ENCODE assay signal across 16 cellular contexts in the genomic region with DNA sequence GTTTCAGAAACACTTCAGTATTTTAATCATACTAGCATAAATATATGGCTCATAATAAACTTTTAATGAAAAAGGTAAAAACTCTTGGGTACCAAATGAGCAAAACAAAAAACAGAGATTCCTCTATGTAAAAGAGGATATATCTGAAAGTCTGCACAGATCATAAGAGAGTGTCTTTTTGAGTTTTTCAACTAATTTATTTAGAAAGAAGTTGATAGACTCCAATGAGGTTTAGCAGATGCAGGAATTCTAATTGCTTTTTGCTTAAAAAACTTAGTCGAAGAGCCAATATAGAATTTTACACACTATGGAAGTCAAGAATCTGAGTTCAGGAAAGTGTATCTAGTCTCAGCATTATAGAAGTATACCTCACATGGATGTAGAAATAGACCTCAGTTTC. TPM values are rescaled to one million over a fixed set of nuclear protein-coding genes. Genes with fewer than 3 reads are reported as not detected.
DNase-seq lines count a peak whose midpoint lies in the region; ATAC-seq and TF ChIP-seq lines count a peak whose summit lies in the region.
"Had no signal": no experiment of that assay in that cellular context is flagged by ENCODE, and none has a peak within 500 bp of the region (broad histone marks: within the 10 kb centered on the region; RNA-seq: fewer than 3 reads in every experiment).

No MANE protein-coding gene starts in this region.

- H3K27ac ChIP-seq in CD4-positive, alpha-beta T cell (ENCODE audit: low read depth, low read length) = no peak overlapping the region
- H3K27ac ChIP-seq in HCT116 (ENCODE audit: low read depth, low read length) (peak overlapping the region; percentile 91; the same call in 1 of the 2 replicates), esophagus squamous epithelium (peak overlapping the region in 3 of 4 donors; percentile 33 to 100 (median 97)), rectal smooth muscle tissue (ENCODE audit: low read depth, low read length) (peak overlapping the region; percentile 59)

- H3K9me3 ChIP-seq in CD4-positive, alpha-beta T cell (ENCODE audit: control insufficient read depth, low read length) = no peaks in the 10 kb centered on the region
- H3K9me3 ChIP-seq in HCT116 (ENCODE audit: control insufficient read depth in 1 of 2, insufficient read depth in 1 of 2, low read depth in 1 of 2, low read length in 2 of 2) (no peaks in the 10 kb centered on the region), esophagus squamous epithelium (no peaks in the 10 kb centered on the region)
- H3K9me3 ChIP-seq: Peyer's patch had no signal

- TF ChIP-seq POLR2A in HCT116 (IDR thresholded peaks at IDR 0.05; ENCODE audit: borderline replicate concordance, extremely low read depth, insufficient read depth, insufficient read length) = no peak
- TF ChIP-seq POLR2A in esophagus squamous epithelium (IDR thresholded peaks at IDR 0.05) = no peak

- H3K4me3 ChIP-seq in HCT116 (replicated peaks in 1 of 2; ENCODE audit: low read depth in 1 of 2, low read length in 2 of 2) (no peak overlapping the region), esophagus squamous epithelium (no peak overlapping the region), rectal smooth muscle tissue (ENCODE audit: low read length) (no peak overlapping the region)
- H3K4me3 ChIP-seq: lung, Peyer's patch had no signal

- peak overlapping the region; percentile 30 for H3K4me3 Mint-ChIP-seq in CD4-positive, alpha-beta T cell
- no peak overlapping the region for H3K4me3 Mint-ChIP-seq in endothelial cell (ENCODE audit: unreplicated experiment)
- H3K4me3 Mint-ChIP-seq in activated T-cell treated with anti-CD3 and anti-CD28 coated beads, Interleukin-2, amount 50 U/mL, for 72 hours = no peak overlapping the region
- H3K4me3 Mint-ChIP-seq: CD4-positive, alpha-beta memory T cell; HFFc6 had no signal

- H3K27ac Mint-ChIP-seq in CD4-positive, alpha-beta T cell = peak overlapping the region; percentile 30
- H3K27ac Mint-ChIP-seq in endothelial cell (ENCODE audit: unreplicated experiment) = no peak overlapping the region
- H3K27ac Mint-ChIP-seq in activated T-cell treated with anti-CD3 and anti-CD28 coated beads, Interleukin-2, amount 50 U/mL, for 72 hours = no peak overlapping the region
- H3K27ac Mint-ChIP-seq: HFFc6 had no signal

- H2AFZ ChIP-seq in HCT116 (ENCODE audit: low read depth, low read length, poor library complexity, severe bottlenecking) = peak overlapping the region; percentile 24

- BruUV-seq in HCT116 (replicated peaks; lab: Mats Ljungman, UMichigan) = no TSS peak

- POLR2A ChIA-PET in CD4-positive, alpha-beta T cell (lab: Charles Lee) = no interaction called here
- POLR2A ChIA-PET in HCT116 (lab: Charles Lee) = no interaction called here

- WGBS in esophagus squamous epithelium, 2 donors = 86 to 96% methylated on average over 1 of the region's 1 CpG

- H3K36me3 ChIP-seq in HCT116 (ENCODE audit: control insufficient read depth in 1 of 2, insufficient read depth in 2 of 2, low read length in 2 of 2) (no peaks in the 10 kb centered on the region), esophagus squamous epithelium (no peaks in the 10 kb centered on the region), rectal smooth muscle tissue (ENCODE audit: control insufficient read depth, insufficient read depth, low read length) (no peaks in the 10 kb centered on the region)
- H3K36me3 ChIP-seq: Peyer's patch had no signal

- H4K20me1 ChIP-seq in HCT116 (ENCODE audit: insufficient read depth) = no peaks in the 10 kb centered on the region

- no peak for DNase-seq in CD4-positive, alpha-beta T cell
- DNase-seq in HCT116 (ENCODE audit: low read depth, low spot score) (no peak), esophagus squamous epithelium (lab: John Stamatoyannopoulos, UW) (no peak), endothelial cell (ENCODE audit: low spot score) (no peak), DMS153 (lab: John Stamatoyannopoulos, UW) (no peak)
- DNase-seq in activated T-cell treated with anti-CD3 and anti-CD28 coated beads, Interleukin-2, amount 50 U/mL, for 72 hours = no peak
- DNase-seq: activated gamma-delta T cell treated with Interleukin-2 at 50 U/mL for 16 hours; CD4-positive, alpha-beta memory T cell; GDM1; HFFc6; NCI-H146; NCI-H524 treated with DMSO at 0.1 percent for 48 hours; Peyer's patch; stimulated activated naive CD4-positive, alpha-beta T cell treated with Interleukin-2 at 50 U/mL for 16 hours had no signal

- H3K27me3 Mint-ChIP-seq in CD4-positive, alpha-beta T cell = peaks cover under 1% of the 10 kb centered on the region
- H3K27me3 Mint-ChIP-seq in endothelial cell (ENCODE audit: unreplicated experiment) = peaks cover 19% of the 10 kb centered on the region
- peaks cover under 1% of the 10 kb centered on the region for H3K27me3 Mint-ChIP-seq in activated T-cell treated with anti-CD3 and anti-CD28 coated beads, Interleukin-2, amount 50 U/mL, for 72 hours (ENCODE audit: low read depth)
- H3K27me3 Mint-ChIP-seq: CD4-positive, alpha-beta memory T cell had no signal

- H3K4me1 ChIP-seq in HCT116 (ENCODE audit: control insufficient read depth in 1 of 2, insufficient read depth in 2 of 2, low read length in 2 of 2) (peaks cover 17 to 71% of the 10 kb centered on the region in 2 experiments; a peak in 3 of 4 replicates), esophagus squamous epithelium (peaks cover 4 to 56% (median 15%) of the 10 kb centered on the region in 3 donors), rectal smooth muscle tissue (ENCODE audit: control insufficient read depth, insufficient read depth, low read length) (peaks cover 5% of the 10 kb centered on the region)

- H3K27me3 ChIP-seq in CD4-positive, alpha-beta T cell (ENCODE audit: control insufficient read depth, insufficient read depth, low read length) = no peaks in the 10 kb centered on the region
- H3K27me3 ChIP-seq in HCT116 (ENCODE audit: insufficient read depth, low read length) = no peaks in the 10 kb centered on the region
- H3K27me3 ChIP-seq in esophagus squamous epithelium = no peaks in the 10 kb centered on the region
- H3K27me3 ChIP-seq in rectal smooth muscle tissue (ENCODE audit: control insufficient read depth, insufficient read depth, low read length) = no peaks in the 10 kb centered on the region
- H3K27me3 ChIP-seq: Peyer's patch had no signal

- intact Hi-C loops in CD4-positive, alpha-beta T cell (cut with DNase I, micrococcal nuclease) = loop anchor here (5.0 to 10.0 kb wide), 2 partner anchors 33 to 694 kb away; no protein-coding TSS in a partner anchor
- intact Hi-C loops in HCT116 (cut with micrococcal nuclease) = loop anchor here (5.0 kb wide), 1 partner anchor 358 kb away; no protein-coding TSS in a partner anchor
- intact Hi-C loops in esophagus squamous epithelium (cut with DNase I) = loop anchor here (10.0 kb wide), 1 partner anchor 194 kb away; no protein-coding TSS in a partner anchor

- peaks cover 6% of the 10 kb centered on the region for H3K79me2 ChIP-seq in HCT116 (ENCODE audit: insufficient read depth, low read length)

- no peaks in the 10 kb centered on the region for H3K9me3 Mint-ChIP-seq in CD4-positive, alpha-beta T cell
- H3K9me3 Mint-ChIP-seq in endothelial cell (ENCODE audit: unreplicated experiment) = no peaks in the 10 kb centered on the region
- no peaks in the 10 kb centered on the region for H3K9me3 Mint-ChIP-seq in activated T-cell treated with anti-CD3 and anti-CD28 coated beads, Interleukin-2, amount 50 U/mL, for 72 hours
- H3K9me3 Mint-ChIP-seq: HFFc6 had no signal

- H3K4me2 ChIP-seq in HCT116 (ENCODE audit: low read length) = peak overlapping the region; percentile 88

- H3K9ac ChIP-seq in HCT116 (ENCODE audit: low read length) (peak overlapping the region; percentile 1; the same call in 1 of the 2 replicates), rectal smooth muscle tissue (ENCODE audit: low read length) (no peak overlapping the region)

- H3K4me1 Mint-ChIP-seq in CD4-positive, alpha-beta T cell (ENCODE audit: low read depth) = peaks cover 41% of the 10 kb centered on the region
- H3K4me1 Mint-ChIP-seq in endothelial cell (ENCODE audit: unreplicated experiment) = peaks cover 37% of the 10 kb centered on the region
- peaks cover 35% of the 10 kb centered on the region for H3K4me1 Mint-ChIP-seq in activated T-cell treated with anti-CD3 and anti-CD28 coated beads, Interleukin-2, amount 50 U/mL, for 72 hours (ENCODE audit: low read depth)

- H3K36me3 Mint-ChIP-seq in CD4-positive, alpha-beta T cell (ENCODE audit: low read depth) = peaks cover 22% of the 10 kb centered on the region
- H3K36me3 Mint-ChIP-seq in endothelial cell (ENCODE audit: low read depth, unreplicated experiment) = peaks cover 9% of the 10 kb centered on the region
- H3K36me3 Mint-ChIP-seq in activated T-cell treated with anti-CD3 and anti-CD28 coated beads, Interleukin-2, amount 50 U/mL, for 72 hours (ENCODE audit: insufficient read depth in 2 of 2) = peaks cover 3 to 7% of the 10 kb centered on the region in 2 donors

- no peak for TF ChIP-seq CTCF in CD4-positive, alpha-beta T cell (IDR thresholded peaks at IDR 0.05)
- no peak for TF ChIP-seq CTCF in HCT116 (IDR thresholded peaks at IDR 0.05 in 2 of 3, conservative IDR thresholded peaks at IDR 0.05 in 1 of 3; ENCODE audit: borderline replicate concordance in 1 of 3, insufficient read depth in 1 of 3, low read depth in 2 of 3, low read length in 2 of 3)
- no peak for TF ChIP-seq CTCF in esophagus squamous epithelium (IDR thresholded peaks at IDR 0.05)
- TF ChIP-seq CTCF in endothelial cell (IDR thresholded peaks at IDR 0.05; ENCODE audit: unreplicated experiment) = no peak

- no peak for TF ChIP-seq RAD21 in HCT116 (IDR thresholded peaks at IDR 0.05; ENCODE audit: low read depth)

- RAD21 ChIA-PET in HCT116 (lab: Charles Lee; ENCODE audit: low non-redundant PET in 1 of 2, low total read pairs in 2 of 2, uncharacterized antibody in 2 of 2, unreplicated experiment in 2 of 2) = no interaction called here

- CTCF ChIA-PET in CD4-positive, alpha-beta T cell (lab: Charles Lee) = interaction anchor here (1.3 kb wide), 1 partner anchor 35 kb away, joined by 3 read pairs; no protein-coding TSS in a partner anchor
- CTCF ChIA-PET in HCT116 (lab: Charles Lee) = interaction anchor here (1.0 kb wide), 1 partner anchor 34 kb away, joined by 3 read pairs; no protein-coding TSS in a partner anchor

- no peak for ATAC-seq in CD4-positive, alpha-beta T cell (ENCODE audit: poor library complexity)
- ATAC-seq in HCT116 = no peak
- ATAC-seq in activated T-cell treated with anti-CD3 and anti-CD28 coated beads, Interleukin-2, amount 50 U/mL, for 72 hours (replicated peaks in 1 of 2) = no peak

- no peaks in the 10 kb centered on the region for H3K9me2 ChIP-seq in HCT116 (ENCODE audit: insufficient read depth)

RNA-seq across cellular contexts. Expression of gene MLLT10, which starts 3.4 kb away (rescaled TPM):
- total RNA-seq in CD4-positive, alpha-beta T cell = 10 to 100 TPM; 46.0 to 64.1 TPM
- total RNA-seq in HCT116 (2021; ENCODE audit: unreplicated experiment) = 45.2 TPM
- 17.3 and 25.3 TPM in 2 replicates for polyA plus RNA-seq in HCT116 (2012)
- total RNA-seq in esophagus squamous epithelium = 10 to 100 TPM; 22.7 to 49.6 (median 32.4) TPM
- total RNA-seq in endothelial cell (ENCODE audit: unreplicated experiment) = 50.6 TPM
- 10 to 100 TPM; 45.4 to 46.0 TPM for total RNA-seq in activated T-cell treated with anti-CD3 and anti-CD28 coated beads, Interleukin-2, amount 50 U/mL, for 72 hours

RNA-seq across cellular contexts. Expression of gene SKIDA1, which starts 5.1 kb away (rescaled TPM):
- total RNA-seq in CD4-positive, alpha-beta T cell = under 1 TPM; 0.22 to 0.25 TPM
- total RNA-seq in HCT116 (2021; ENCODE audit: unreplicated experiment) (0.34 TPM), esophagus squamous epithelium (under 1 TPM in 3 of 4 donors, not detected in 1; 0.53 to 0.57 (median 0.57) TPM), endothelial cell (ENCODE audit: unreplicated experiment) (5.9 TPM)
- polyA plus RNA-seq in HCT116 (2012) = 0.12 and 0.20 TPM in 2 replicates
- total RNA-seq in activated T-cell treated with anti-CD3 and anti-CD28 coated beads, Interleukin-2, amount 50 U/mL, for 72 hours = under 1 TPM; 0.23 to 0.41 TPM
